1 cellular context compared by ENCODE assay signal in the genomic region with DNA sequence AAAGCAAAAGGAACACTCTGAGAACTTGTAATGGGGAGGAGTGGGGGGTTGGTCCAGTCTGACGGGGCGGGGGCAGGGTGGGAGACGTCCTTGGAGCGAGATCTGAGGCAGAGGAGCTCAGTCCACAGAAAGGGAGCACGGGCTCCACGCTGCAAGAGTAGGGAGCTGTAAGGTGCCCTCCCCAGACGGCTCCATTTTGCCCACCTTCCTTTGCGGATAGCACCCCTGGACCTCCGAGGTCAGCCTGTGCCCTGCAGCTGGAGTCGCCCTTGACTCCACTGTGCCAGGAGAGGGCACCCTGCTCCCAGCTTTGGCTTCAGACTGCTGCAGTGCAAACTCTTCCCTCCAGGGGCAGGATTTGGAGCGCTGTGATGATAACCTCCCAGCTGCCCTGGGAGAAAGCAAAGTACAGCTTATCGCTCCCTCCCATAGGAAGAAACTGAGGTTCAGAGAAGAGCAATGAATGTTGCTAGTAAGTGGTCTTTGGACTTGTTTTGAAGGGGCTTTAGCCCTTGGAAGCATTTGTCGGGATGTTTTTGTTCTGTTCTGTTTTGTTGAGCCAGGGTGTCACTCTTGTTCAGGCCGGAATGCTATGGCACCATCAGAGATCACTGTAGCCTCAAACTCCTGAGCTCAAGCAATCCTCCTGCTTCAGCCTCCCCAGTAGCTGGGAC.
TF ChIP-seq lines count a peak whose summit lies in the region.

No MANE protein-coding gene starts in this region.

TF ChIP-seq in HepG2, 621 proteins besides CTCF, POLR2A, EP300 and RAD21 (continued from another document and continues in another):
- TF ChIP-seq, protein P1, sequence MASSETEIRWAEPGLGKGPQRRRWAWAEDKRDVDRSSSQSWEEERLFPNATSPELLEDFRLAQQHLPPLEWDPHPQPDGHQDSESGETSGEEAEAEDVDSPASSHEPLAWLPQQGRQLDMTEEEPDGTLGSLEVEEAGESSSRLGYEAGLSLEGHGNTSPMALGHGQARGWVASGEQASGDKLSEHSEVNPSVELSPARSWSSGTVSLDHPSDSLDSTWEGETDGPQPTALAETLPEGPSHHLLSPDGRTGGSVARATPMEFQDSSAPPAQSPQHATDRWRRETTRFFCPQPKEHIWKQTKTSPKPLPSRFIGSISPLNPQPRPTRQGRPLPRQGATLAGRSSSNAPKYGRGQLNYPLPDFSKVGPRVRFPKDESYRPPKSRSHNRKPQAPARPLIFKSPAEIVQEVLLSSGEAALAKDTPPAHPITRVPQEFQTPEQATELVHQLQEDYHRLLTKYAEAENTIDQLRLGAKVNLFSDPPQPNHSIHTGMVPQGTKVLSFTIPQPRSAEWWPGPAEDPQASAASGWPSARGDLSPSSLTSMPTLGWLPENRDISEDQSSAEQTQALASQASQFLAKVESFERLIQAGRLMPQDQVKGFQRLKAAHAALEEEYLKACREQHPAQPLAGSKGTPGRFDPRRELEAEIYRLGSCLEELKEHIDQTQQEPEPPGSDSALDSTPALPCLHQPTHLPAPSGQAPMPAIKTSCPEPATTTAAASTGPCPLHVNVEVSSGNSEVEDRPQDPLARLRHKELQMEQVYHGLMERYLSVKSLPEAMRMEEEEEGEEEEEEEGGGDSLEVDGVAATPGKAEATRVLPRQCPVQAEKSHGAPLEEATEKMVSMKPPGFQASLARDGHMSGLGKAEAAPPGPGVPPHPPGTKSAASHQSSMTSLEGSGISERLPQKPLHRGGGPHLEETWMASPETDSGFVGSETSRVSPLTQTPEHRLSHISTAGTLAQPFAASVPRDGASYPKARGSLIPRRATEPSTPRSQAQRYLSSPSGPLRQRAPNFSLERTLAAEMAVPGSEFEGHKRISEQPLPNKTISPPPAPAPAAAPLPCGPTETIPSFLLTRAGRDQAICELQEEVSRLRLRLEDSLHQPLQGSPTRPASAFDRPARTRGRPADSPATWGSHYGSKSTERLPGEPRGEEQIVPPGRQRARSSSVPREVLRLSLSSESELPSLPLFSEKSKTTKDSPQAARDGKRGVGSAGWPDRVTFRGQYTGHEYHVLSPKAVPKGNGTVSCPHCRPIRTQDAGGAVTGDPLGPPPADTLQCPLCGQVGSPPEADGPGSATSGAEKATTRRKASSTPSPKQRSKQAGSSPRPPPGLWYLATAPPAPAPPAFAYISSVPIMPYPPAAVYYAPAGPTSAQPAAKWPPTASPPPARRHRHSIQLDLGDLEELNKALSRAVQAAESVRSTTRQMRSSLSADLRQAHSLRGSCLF (CRISPR knock-in tag; IDR thresholded peaks at IDR 0.05; ENCODE audit: borderline replicate concordance): no peak
- TF ChIP-seq, protein P2, sequence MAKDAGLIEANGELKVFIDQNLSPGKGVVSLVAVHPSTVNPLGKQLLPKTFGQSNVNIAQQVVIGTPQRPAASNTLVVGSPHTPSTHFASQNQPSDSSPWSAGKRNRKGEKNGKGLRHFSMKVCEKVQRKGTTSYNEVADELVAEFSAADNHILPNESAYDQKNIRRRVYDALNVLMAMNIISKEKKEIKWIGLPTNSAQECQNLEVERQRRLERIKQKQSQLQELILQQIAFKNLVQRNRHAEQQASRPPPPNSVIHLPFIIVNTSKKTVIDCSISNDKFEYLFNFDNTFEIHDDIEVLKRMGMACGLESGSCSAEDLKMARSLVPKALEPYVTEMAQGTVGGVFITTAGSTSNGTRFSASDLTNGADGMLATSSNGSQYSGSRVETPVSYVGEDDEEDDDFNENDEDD (CRISPR knock-in tag; IDR thresholded peaks at IDR 0.05; ENCODE audit: borderline replicate concordance): 0 out of 2 replicates have a peak, but pooled peaks have one; percentile 40
- TF ChIP-seq ZNF761 (CRISPR knock-in tag; conservative IDR thresholded peaks at IDR 0.05) (0 out of 2 replicates have a peak, but pooled peaks have one; percentile 73), KDM2A (CRISPR knock-in tag; IDR thresholded peaks at IDR 0.05; ENCODE audit: borderline replicate concordance, low read depth) (peak; percentile 95), MED8 (CRISPR knock-in tag; IDR thresholded peaks at IDR 0.05; ENCODE audit: insufficient replicate concordance) (no peak), KLF6 (CRISPR knock-in tag; IDR thresholded peaks at IDR 0.05) (peak; percentile 71), ZNF367 (CRISPR knock-in tag; IDR thresholded peaks at IDR 0.05; ENCODE audit: borderline replicate concordance) (no peak), ZBTB43 (CRISPR knock-in tag; conservative IDR thresholded peaks at IDR 0.05) (no peak), ZNF232 (CRISPR knock-in tag; IDR thresholded peaks at IDR 0.05; ENCODE audit: borderline replicate concordance) (peak; percentile 63; the same call in 1 of the 2 replicates), KLF9 (CRISPR knock-in tag; IDR thresholded peaks at IDR 0.05; ENCODE audit: low read depth) (peak; percentile 87; the same call in 1 of the 2 replicates), ZNF235 (CRISPR knock-in tag; IDR thresholded peaks at IDR 0.05; ENCODE audit: borderline replicate concordance) (no peak), ZNF549 (CRISPR knock-in tag; IDR thresholded peaks at IDR 0.05) (no peak), BATF2 (CRISPR knock-in tag; IDR thresholded peaks at IDR 0.05) (no peak), DBP (CRISPR knock-in tag; IDR thresholded peaks at IDR 0.05; ENCODE audit: not compliant biosample characterization) (no peak), SOX13 (IDR thresholded peaks at IDR 0.05) (no peak), SOX13 (CRISPR knock-in tag; conservative IDR thresholded peaks at IDR 0.05 in 1 of 2, IDR thresholded peaks at IDR 0.05 in 1 of 2) (peak in 1 of 2 experiments; percentile 77; a peak in 2 of 4 replicates), HES4 (CRISPR knock-in tag; IDR thresholded peaks at IDR 0.05; ENCODE audit: borderline replicate concordance) (no peak; the same call in 1 of the 2 replicates), ZFP82 (CRISPR knock-in tag; IDR thresholded peaks at IDR 0.05; ENCODE audit: borderline replicate concordance) (no peak), AFF4 (CRISPR knock-in tag; IDR thresholded peaks at IDR 0.05) (no peak), CAMTA2 (CRISPR knock-in tag; IDR thresholded peaks at IDR 0.05; ENCODE audit: borderline replicate concordance) (no peak), ZSCAN29 (CRISPR knock-in tag; conservative IDR thresholded peaks at IDR 0.05) (peak; percentile 93), NR0B2 (CRISPR knock-in tag; IDR thresholded peaks at IDR 0.05) (peak; percentile 63; the same call in 1 of the 2 replicates), ZNF878 (CRISPR knock-in tag; IDR thresholded peaks at IDR 0.05) (no peak), CEBPB (IDR thresholded peaks at IDR 0.05; ENCODE audit: borderline replicate concordance, low read depth, low read length) (no peak), KLF16 (CRISPR knock-in tag; IDR thresholded peaks at IDR 0.05) (peak in 1 of 2 experiments; percentile 97; a peak in 2 of 4 replicates), ZBTB7B (CRISPR knock-in tag; IDR thresholded peaks at IDR 0.05) (peak; percentile 89), ZBTB21 (CRISPR knock-in tag; IDR thresholded peaks at IDR 0.05) (peak; percentile 59)
- TF ChIP-seq, protein P3, sequence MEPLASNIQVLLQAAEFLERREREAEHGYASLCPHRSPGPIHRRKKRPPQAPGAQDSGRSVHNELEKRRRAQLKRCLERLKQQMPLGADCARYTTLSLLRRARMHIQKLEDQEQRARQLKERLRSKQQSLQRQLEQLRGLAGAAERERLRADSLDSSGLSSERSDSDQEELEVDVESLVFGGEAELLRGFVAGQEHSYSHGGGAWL (CRISPR knock-in tag; IDR thresholded peaks at IDR 0.05): peak; percentile 79
- TF ChIP-seq, protein P4, sequence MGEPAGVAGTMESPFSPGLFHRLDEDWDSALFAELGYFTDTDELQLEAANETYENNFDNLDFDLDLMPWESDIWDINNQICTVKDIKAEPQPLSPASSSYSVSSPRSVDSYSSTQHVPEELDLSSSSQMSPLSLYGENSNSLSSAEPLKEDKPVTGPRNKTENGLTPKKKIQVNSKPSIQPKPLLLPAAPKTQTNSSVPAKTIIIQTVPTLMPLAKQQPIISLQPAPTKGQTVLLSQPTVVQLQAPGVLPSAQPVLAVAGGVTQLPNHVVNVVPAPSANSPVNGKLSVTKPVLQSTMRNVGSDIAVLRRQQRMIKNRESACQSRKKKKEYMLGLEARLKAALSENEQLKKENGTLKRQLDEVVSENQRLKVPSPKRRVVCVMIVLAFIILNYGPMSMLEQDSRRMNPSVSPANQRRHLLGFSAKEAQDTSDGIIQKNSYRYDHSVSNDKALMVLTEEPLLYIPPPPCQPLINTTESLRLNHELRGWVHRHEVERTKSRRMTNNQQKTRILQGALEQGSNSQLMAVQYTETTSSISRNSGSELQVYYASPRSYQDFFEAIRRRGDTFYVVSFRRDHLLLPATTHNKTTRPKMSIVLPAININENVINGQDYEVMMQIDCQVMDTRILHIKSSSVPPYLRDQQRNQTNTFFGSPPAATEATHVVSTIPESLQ (CRISPR knock-in tag; conservative IDR thresholded peaks at IDR 0.05): no peak; the same call in 1 of the 2 replicates
- TF ChIP-seq, protein P5, sequence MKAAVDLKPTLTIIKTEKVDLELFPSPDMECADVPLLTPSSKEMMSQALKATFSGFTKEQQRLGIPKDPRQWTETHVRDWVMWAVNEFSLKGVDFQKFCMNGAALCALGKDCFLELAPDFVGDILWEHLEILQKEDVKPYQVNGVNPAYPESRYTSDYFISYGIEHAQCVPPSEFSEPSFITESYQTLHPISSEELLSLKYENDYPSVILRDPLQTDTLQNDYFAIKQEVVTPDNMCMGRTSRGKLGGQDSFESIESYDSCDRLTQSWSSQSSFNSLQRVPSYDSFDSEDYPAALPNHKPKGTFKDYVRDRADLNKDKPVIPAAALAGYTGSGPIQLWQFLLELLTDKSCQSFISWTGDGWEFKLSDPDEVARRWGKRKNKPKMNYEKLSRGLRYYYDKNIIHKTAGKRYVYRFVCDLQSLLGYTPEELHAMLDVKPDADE (CRISPR knock-in tag; IDR thresholded peaks at IDR 0.05): no peak
- TF ChIP-seq, protein P6, sequence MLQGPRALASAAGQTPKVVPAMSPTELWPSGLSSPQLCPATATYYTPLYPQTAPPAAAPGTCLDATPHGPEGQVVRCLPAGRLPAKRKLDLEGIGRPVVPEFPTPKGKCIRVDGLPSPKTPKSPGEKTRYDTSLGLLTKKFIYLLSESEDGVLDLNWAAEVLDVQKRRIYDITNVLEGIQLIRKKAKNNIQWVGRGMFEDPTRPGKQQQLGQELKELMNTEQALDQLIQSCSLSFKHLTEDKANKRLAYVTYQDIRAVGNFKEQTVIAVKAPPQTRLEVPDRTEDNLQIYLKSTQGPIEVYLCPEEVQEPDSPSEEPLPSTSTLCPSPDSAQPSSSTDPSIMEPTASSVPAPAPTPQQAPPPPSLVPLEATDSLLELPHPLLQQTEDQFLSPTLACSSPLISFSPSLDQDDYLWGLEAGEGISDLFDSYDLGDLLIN (CRISPR knock-in tag; IDR thresholded peaks at IDR 0.05; ENCODE audit: borderline replicate concordance): 0 out of 2 replicates have a peak, but pooled peaks have one; percentile 7
- TF ChIP-seq, protein P7, sequence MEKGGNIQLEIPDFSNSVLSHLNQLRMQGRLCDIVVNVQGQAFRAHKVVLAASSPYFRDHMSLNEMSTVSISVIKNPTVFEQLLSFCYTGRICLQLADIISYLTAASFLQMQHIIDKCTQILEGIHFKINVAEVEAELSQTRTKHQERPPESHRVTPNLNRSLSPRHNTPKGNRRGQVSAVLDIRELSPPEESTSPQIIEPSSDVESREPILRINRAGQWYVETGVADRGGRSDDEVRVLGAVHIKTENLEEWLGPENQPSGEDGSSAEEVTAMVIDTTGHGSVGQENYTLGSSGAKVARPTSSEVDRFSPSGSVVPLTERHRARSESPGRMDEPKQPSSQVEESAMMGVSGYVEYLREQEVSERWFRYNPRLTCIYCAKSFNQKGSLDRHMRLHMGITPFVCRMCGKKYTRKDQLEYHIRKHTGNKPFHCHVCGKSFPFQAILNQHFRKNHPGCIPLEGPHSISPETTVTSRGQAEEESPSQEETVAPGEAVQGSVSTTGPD (CRISPR knock-in tag; IDR thresholded peaks at IDR 0.05): peak; percentile 98
